ENCODE assay signal across 8 cellular contexts in the genomic region with DNA sequence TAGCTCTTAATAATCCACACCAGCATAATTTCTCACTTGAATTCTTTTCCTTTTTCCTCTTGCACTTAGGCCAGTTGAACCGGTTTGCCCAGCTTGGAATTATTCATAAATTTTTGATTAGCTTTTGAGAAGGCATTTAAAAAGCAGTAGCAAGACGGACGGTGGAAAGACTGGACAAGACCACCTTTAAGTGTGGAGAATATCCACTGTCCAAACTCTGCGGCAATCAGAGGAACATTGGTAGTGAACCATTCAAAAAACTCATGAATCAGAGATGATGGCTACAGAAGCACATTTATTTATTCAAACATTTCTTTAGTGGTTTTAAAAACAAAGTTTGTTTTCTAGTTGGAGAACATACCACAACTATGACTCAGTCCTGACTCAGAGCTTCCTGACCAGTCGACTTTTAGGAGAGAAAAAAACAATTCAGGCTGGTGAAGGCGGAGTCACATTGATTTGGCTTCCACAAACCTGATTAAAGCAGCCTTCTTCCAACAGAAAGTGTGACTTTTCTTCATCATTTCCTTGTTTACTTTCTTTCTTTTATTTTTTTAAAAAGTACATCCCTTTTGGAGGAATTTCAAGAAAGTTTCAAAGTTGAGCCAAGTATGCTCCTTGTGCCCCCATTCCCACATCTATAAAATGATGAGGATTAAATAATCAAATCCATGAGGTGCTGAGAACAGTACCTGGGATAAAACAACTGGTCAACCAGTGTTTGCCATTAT.
DNase-seq lines count a peak whose midpoint lies in the region; ATAC-seq and TF ChIP-seq lines count a peak whose summit lies in the region.

No MANE protein-coding gene starts in this region.

- DNase-seq in stimulated activated CD4-positive, alpha-beta T cell treated with anti-CD3 and anti-CD28 coated beads, Interleukin-2, amount 100 ng/mL, for 4 hours (ENCODE audit: low read depth): peak; percentile 17
- DNase-seq in stimulated activated CD4-positive, alpha-beta T cell treated with anti-CD3 and anti-CD28 coated beads, Interleukin-12 subunit alpha, Interleukin-12 subunit beta, amount 100 ng/mL, for 4 hours: no peak
- DNase-seq in T-cell (peak in 10 of 34 experiments; percentile 8 to 39 (median 20)), mesothelial cell of epicardium (ENCODE audit: low spot score in 2 of 2, unreplicated experiment in 2 of 2) (no peak), NCI-H1092 (lab: John Stamatoyannopoulos, UW) (no peak)
- DNase-seq in effector memory CD8-positive, alpha-beta T cell: peak; percentile 31 to 45 (median 38)
- no peak for DNase-seq in stimulated activated CD8-positive, alpha-beta memory T cell treated with anti-CD3 and anti-CD28 coated beads, Interleukin-4, amount 100 ng/mL, for 48 hours

- H3K4me3 Mint-ChIP-seq in T-cell (peak overlapping the region; percentile 10 to 37 (median 36)), mesothelial cell of epicardium (peak overlapping the region; percentile 5)
- peak overlapping the region; percentile 88 for H3K4me3 Mint-ChIP-seq in effector memory CD8-positive, alpha-beta T cell

- no peak for TF ChIP-seq CTCF in mesothelial cell of epicardium (IDR thresholded peaks at IDR 0.05; ENCODE audit: unreplicated experiment)

- CTCF ChIA-PET in T-cell (lab: Charles Lee): interaction anchor here in 1 of 2 donors (0.7 kb wide), 1 partner anchor 1676 kb away, joined by 4 read pairs; no protein-coding TSS in a partner anchor

- H3K27me3 Mint-ChIP-seq in T-cell (no peaks in the 10 kb centered on the region), mesothelial cell of epicardium (ENCODE audit: low read depth) (no peaks in the 10 kb centered on the region)
- no peaks in the 10 kb centered on the region for H3K27me3 Mint-ChIP-seq in effector memory CD8-positive, alpha-beta T cell

- H3K27ac Mint-ChIP-seq in T-cell (peak overlapping the region; percentile 74 to 92), mesothelial cell of epicardium (peak overlapping the region; percentile 96)
- peak overlapping the region; percentile 95 for H3K27ac Mint-ChIP-seq in effector memory CD8-positive, alpha-beta T cell

- no peaks in the 10 kb centered on the region for H3K36me3 Mint-ChIP-seq in T-cell
- H3K36me3 Mint-ChIP-seq in effector memory CD8-positive, alpha-beta T cell (ENCODE audit: insufficient read depth): peaks cover 25% of the 10 kb centered on the region
- H3K36me3 Mint-ChIP-seq in mesothelial cell of epicardium: peaks cover 2% of the 10 kb centered on the region

- peak in 3 of 4 experiments; percentile 43 to 72 (median 71) for ATAC-seq in T-cell (replicated peaks in 1 of 4)
- peak; percentile 51 for ATAC-seq in effector memory CD8-positive, alpha-beta T cell (replicated peaks)
- ATAC-seq in HG02763 (IDR thresholded peaks at IDR 0.05; ENCODE audit: unreplicated experiment): no peak

- H3K4me1 Mint-ChIP-seq in T-cell (peaks cover 11 to 70% (median 52%) of the 10 kb centered on the region in 3 donors), mesothelial cell of epicardium (peaks cover 13% of the 10 kb centered on the region)
- H3K4me1 Mint-ChIP-seq in effector memory CD8-positive, alpha-beta T cell (ENCODE audit: low read depth in 2 of 2): peaks cover 59 to 72% of the 10 kb centered on the region in 2 donors

- peaks cover 0 to 3% (median 0%) of the 10 kb centered on the region in 3 donors for H3K9me3 Mint-ChIP-seq in T-cell
- peaks cover 0 to 2% of the 10 kb centered on the region in 2 donors for H3K9me3 Mint-ChIP-seq in effector memory CD8-positive, alpha-beta T cell
- H3K9me3 Mint-ChIP-seq in mesothelial cell of epicardium: peaks cover 18% of the 10 kb centered on the region

- POLR2A ChIA-PET in T-cell (lab: Charles Lee): no interaction called here

Comparison
In these comparisons a context has a peak if more than half of its experiments do, and no peak if none do; other contexts are left out.
1. DNase-seq: peak in stimulated activated CD4-positive, alpha-beta T cell treated with anti-CD3 and anti-CD28 coated beads, Interleukin-2, amount 100 ng/mL, for 4 hours (single experiment) and effector memory CD8-positive, alpha-beta T cell (3 of 3); none in stimulated activated CD4-positive, alpha-beta T cell treated with anti-CD3 and anti-CD28 coated beads, Interleukin-12 subunit alpha, Interleukin-12 subunit beta, amount 100 ng/mL, for 4 hours (single experiment), mesothelial cell of epicardium (0 of 2), stimulated activated CD8-positive, alpha-beta memory T cell treated with anti-CD3 and anti-CD28 coated beads, Interleukin-4, amount 100 ng/mL, for 48 hours (single experiment) and NCI-H1092 (single experiment).
2. H3K4me3 Mint-ChIP-seq: peak in every context shown above with its lines; median percentile 88 in effector memory CD8-positive, alpha-beta T cell; 36 in T-cell; 5 in mesothelial cell of epicardium.
3. Peak in every context shown above with its lines, with median percentiles within 50 percentile points of each other: H3K27ac Mint-ChIP-seq.